8 cellular contexts compared by ENCODE assay signal in the genomic region with DNA sequence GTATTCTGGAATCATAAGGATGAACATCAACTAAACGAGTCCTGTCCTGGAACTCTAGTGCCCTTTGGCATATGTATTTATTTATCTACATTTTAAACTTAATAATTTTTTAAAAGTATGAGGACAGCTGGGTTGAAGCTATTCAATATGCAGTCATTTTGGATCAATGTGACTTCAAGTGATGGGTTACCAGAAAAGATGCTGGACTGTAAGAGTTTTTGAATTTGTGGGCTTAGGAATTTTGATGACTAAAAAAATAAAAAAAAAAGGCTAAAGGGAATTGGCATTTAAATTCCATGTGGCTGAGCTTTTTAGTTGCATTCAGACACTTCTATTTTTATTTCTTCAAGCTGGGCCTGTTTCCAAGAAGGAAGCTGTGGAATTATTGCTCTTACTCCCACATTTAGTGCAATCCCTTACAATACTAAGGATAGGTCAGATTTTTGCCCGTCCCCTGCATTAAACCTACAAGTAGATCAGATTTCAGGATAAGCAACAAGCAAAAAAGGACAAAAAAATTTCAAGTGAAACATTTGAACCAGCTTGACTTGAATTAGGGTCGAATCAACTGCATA.
A peak's percentile ranks its signal among the peaks of the same experiment; 100 is the strongest.
DNase-seq lines count a peak whose midpoint lies in the region; ATAC-seq, FAIRE-seq and TF ChIP-seq lines count a peak whose summit lies in the region.

No MANE protein-coding gene starts in this region.

- peak; percentile 29 to 57 for ATAC-seq in lower lobe of right lung

- FAIRE-seq in HTR-8/SVneo (lab: Jason Lieb, UNC): no peak

- H3K4me1 ChIP-seq in lower lobe of right lung: peaks cover 10% of the 10 kb centered on the region
- peaks cover 0 to 36% (median 16%) of the 10 kb centered on the region in 4 donors for H3K4me1 ChIP-seq in tibial nerve

- H3K27me3 ChIP-seq in lower lobe of right lung (ENCODE audit: low read depth) (no peaks in the 10 kb centered on the region), tibial nerve (no peaks in the 10 kb centered on the region), H7 (ENCODE audit: control insufficient read depth, insufficient read depth, low read length) (no peaks in the 10 kb centered on the region)

- intact Hi-C loops in lower lobe of right lung (cut with DNase I): no loop called here

- H3K27ac ChIP-seq in lower lobe of right lung: peak overlapping the region; percentile 44
- peak overlapping the region; percentile 9 to 74 (median 39) for H3K27ac ChIP-seq in tibial nerve

- 16 to 17% methylated on average over 3 of the region's 3 CpGs for whole genome bisulfite sequencing in tibial nerve, 2 donors

- TF ChIP-seq CTCF in lower lobe of right lung (IDR thresholded peaks at IDR 0.05) (no peak), tibial nerve (IDR thresholded peaks at IDR 0.05) (no peak)

- TF ChIP-seq EP300 in tibial nerve (IDR thresholded peaks at IDR 0.05): no peak

- H3K9me3 ChIP-seq in lower lobe of right lung (no peaks in the 10 kb centered on the region), tibial nerve (no peaks in the 10 kb centered on the region)

- H3K36me3 ChIP-seq in lower lobe of right lung (no peaks in the 10 kb centered on the region), tibial nerve (no peaks in the 10 kb centered on the region), H7 (replicated peaks; ENCODE audit: control insufficient read depth, insufficient read depth, low read length) (no peaks in the 10 kb centered on the region)

- H3K4me3 ChIP-seq in lower lobe of right lung: no peak overlapping the region
- no peak overlapping the region for H3K4me3 ChIP-seq in tibial nerve
- no peak overlapping the region for H3K4me3 ChIP-seq in H7 (ENCODE audit: insufficient read depth, low read depth, low read length)

- TF ChIP-seq POLR2A in tibial nerve (IDR thresholded peaks at IDR 0.05): no peak

- DNase-seq in HTR-8/SVneo (ENCODE audit: insufficient read length, low spot score) (peak; percentile 33), dedifferentiated amniotic fluid mesenchymal stem cell (ENCODE audit: extremely low spot score) (peak; percentile 96), lower lobe of right lung (no peak), tibial nerve (ENCODE audit: low spot score in 2 of 2) (no peak), H7 (no peak), NCI-H1694 (lab: John Stamatoyannopoulos, UW) (no peak), SKM-1 treated with dmso at 0.1 percent for 144 hours (lab: John Stamatoyannopoulos, UW; ENCODE audit: unreplicated experiment) (no peak), cerebellum (ENCODE audit: low spot score) (no peak)

Comparison
In these comparisons a context has a peak if more than half of its experiments do, and no peak if none do; other contexts are left out.
1. DNase-seq: peak in HTR-8/SVneo (single experiment) and dedifferentiated amniotic fluid mesenchymal stem cell (single experiment); none in lower lobe of right lung (single experiment), tibial nerve (0 of 2), H7 (single experiment), NCI-H1694 (single experiment), SKM-1 treated with dmso at 0.1 percent for 144 hours (single experiment) and cerebellum (single experiment).